Comparison of ENCODE assay signal across 26 cellular contexts in the genomic region with DNA sequence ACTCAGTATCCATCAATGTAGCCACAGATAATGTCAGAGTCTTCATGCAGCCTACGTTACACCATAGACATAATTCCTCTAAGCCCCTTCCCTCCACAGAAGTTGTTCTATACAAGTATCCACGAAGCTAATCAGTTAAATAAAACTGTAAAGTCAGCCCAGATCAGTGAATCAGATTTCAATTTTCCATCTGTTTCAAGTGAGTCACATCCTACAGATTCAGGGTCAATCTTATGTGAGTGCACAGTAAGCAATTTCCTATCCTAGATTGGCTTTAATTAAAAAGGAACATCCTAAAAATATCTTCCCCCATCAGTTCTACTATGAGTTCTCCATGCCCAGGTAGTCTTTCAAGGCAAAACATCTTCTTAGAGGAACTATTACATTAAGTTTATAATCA.
"Had no signal": no experiment of that assay in that cellular context is flagged by ENCODE, and none has a peak within 500 bp of the region (broad histone marks: within the 10 kb centered on the region; RNA-seq: fewer than 3 reads in every experiment).

No MANE protein-coding gene starts in this region.

- H3K27me3 ChIP-seq: body of pancreas, cardiac muscle cell, gastroesophageal sphincter, hepatocyte, neutrophil, ovary, right atrium auricular region, spleen, suprapubic skin, tibial nerve had no signal

- H3K4me3 ChIP-seq: body of pancreas, cardiac muscle cell, coronary artery, gastroesophageal sphincter, hepatocyte, mucosa of descending colon, ovary, right atrium auricular region, spleen, suprapubic skin, tibial nerve had no signal

- H3K4me2 ChIP-seq: hepatocyte had no signal

- FAIRE-seq: keratinocyte had no signal

- ATAC-seq: activated CD4-positive, alpha-beta T cell treated with anti-CD3 and anti-CD28 coated beads for 36 hours; activated CD8-positive, alpha-beta memory T cell treated with anti-CD3 and anti-CD28 coated beads, Interleukin-2, amount 10 ng/mL, durations not matched to agents 7 days and 5 days; activated CD8-positive, alpha-beta T cell treated with anti-CD3 and anti-CD28 coated beads, Interleukin-2, amount 10 ng/mL, durations not matched to agents 7 days and 5 days; activated naive CD4-positive, alpha-beta T cell treated with anti-CD3 and anti-CD28 coated beads, Interleukin-2, amount 50 U/mL, for 72 hours; activated T-cell treated with anti-CD3 and anti-CD28 coated beads, Interleukin-2, amount 50 U/mL, for 72 hours; body of pancreas; effector memory CD8-positive, alpha-beta T cell; gastroesophageal sphincter; left cardiac atrium; left ventricle myocardium superior; mucosa of descending colon; T-cell had no signal

- H3K9me3 ChIP-seq: body of pancreas, gastroesophageal sphincter, mucosa of descending colon, neutrophil, ovary, right atrium auricular region, spleen, suprapubic skin, tibial nerve had no signal

- H3K36me3 ChIP-seq: cardiac muscle cell, gastroesophageal sphincter, neutrophil, ovary, right atrium auricular region, spleen, suprapubic skin, tibial nerve had no signal

- DNase-seq: activated CD4-positive, alpha-beta T cell treated with anti-CD3 and anti-CD28 coated beads for 36 hours; activated CD4-positive, CD25-positive, alpha-beta regulatory T cell; activated CD8-positive, alpha-beta memory T cell treated with anti-CD3 and anti-CD28 coated beads, Interleukin-2, amount 10 ng/mL, durations not matched to agents 7 days and 5 days; activated CD8-positive, alpha-beta T cell treated with anti-CD3 and anti-CD28 coated beads, Interleukin-2, amount 10 ng/mL, durations not matched to agents 7 days and 5 days; activated naive CD4-positive, alpha-beta T cell; activated T-cell treated with anti-CD3 and anti-CD28 coated beads, Interleukin-2, amount 50 U/mL, for 72 hours; body of pancreas; cerebellar nuclear complex; effector memory CD8-positive, alpha-beta T cell; left cardiac atrium; left ventricle myocardium superior; mucosa of descending colon; ovary; spleen; stimulated activated naive CD4-positive, alpha-beta T cell; T-cell had no signal

- H3K4me1 ChIP-seq: body of pancreas, right atrium auricular region, spleen, tibial nerve had no signal

- H2AFZ ChIP-seq: hepatocyte had no signal

- H3K27ac ChIP-seq: body of pancreas, cardiac muscle cell, coronary artery, gastroesophageal sphincter, hepatocyte, neutrophil, ovary, right atrium auricular region, spleen, suprapubic skin, tibial nerve had no signal
